2 cellular contexts compared by ENCODE assay signal in genomic region chr10:70087641-70088040, GRCh38.
TF ChIP-seq lines count a peak whose summit lies in the region.

No MANE protein-coding gene starts in this region.

TF ChIP-seq in A549, 52 proteins besides CTCF, POLR2A, EP300 and RAD21:
- TF ChIP-seq NFE2L2 (conservative IDR thresholded peaks at IDR 0.05; ENCODE audit: low read length): peak; percentile 36; the same call in 1 of the 2 replicates
- no peak for TF ChIP-seq TFCP2L1 (CRISPR knock-in tag; IDR thresholded peaks at IDR 0.05)
- TF ChIP-seq CEBPB (IDR thresholded peaks at IDR 0.05): 0 out of 4 replicates have a peak, but pooled peaks of 1 of the 2 experiments have one; percentile 1
- TF ChIP-seq MAFK (IDR thresholded peaks at IDR 0.05; ENCODE audit: partially characterized antibody): peak; percentile 91
- TF ChIP-seq RFX5 (IDR thresholded peaks at IDR 0.05): no peak
- no peak for TF ChIP-seq RARB (CRISPR knock-in tag; IDR thresholded peaks at IDR 0.05)

TF ChIP-seq in K562, 482 proteins besides CTCF, POLR2A, EP300 and RAD21:
- peak; percentile 43; the same call in 1 of the 2 replicates for TF ChIP-seq MAFK (IDR thresholded peaks at IDR 0.05; ENCODE audit: low read length)
- TF ChIP-seq HNRNPLL (IDR thresholded peaks at IDR 0.05; ENCODE audit: low read depth, low read length, poor library complexity, severe bottlenecking): no peak
- TF ChIP-seq C11orf30 (IDR thresholded peaks at IDR 0.05; ENCODE audit: low read depth): peak; percentile 83
- TF ChIP-seq HMGN3 (IDR thresholded peaks at IDR 0.05; ENCODE audit: borderline replicate concordance, extremely low read depth, insufficient read length, low read depth, low read length): no peak
- peak; percentile 38 for TF ChIP-seq MAFF (IDR thresholded peaks at IDR 0.05; ENCODE audit: low read length)
- TF ChIP-seq MAFG (tag; conservative IDR thresholded peaks at IDR 0.05): peak; percentile 86
- TF ChIP-seq ZNF316 (IDR thresholded peaks at IDR 0.05): peak; percentile 87
- peak; percentile 37; the same call in 1 of the 2 replicates for TF ChIP-seq NFE2L1 (tag; IDR thresholded peaks at IDR 0.05; ENCODE audit: borderline replicate concordance, low read depth)
- 0 out of 2 replicates have a peak, but pooled peaks have one; percentile 31 for TF ChIP-seq CEBPB (tag; IDR thresholded peaks at IDR 0.05)
- TF ChIP-seq NFE2 (IDR thresholded peaks at IDR 0.05; ENCODE audit: low read depth): peak; percentile 44; the same call in 1 of the 2 replicates
- no peak for TF ChIP-seq CEBPG (CRISPR knock-in tag; IDR thresholded peaks at IDR 0.05)
- TF ChIP-seq CEBPG (tag; conservative IDR thresholded peaks at IDR 0.05 in 1 of 2, IDR thresholded peaks at IDR 0.05 in 1 of 2): 0 out of 4 replicates have a peak, but pooled peaks have one; percentile 30 to 46
